1 cellular context compared by ENCODE assay signal in genomic region chrX:151178746-151179145, GRCh38.
TF ChIP-seq lines count a peak whose summit lies in the region.

No MANE protein-coding gene starts in this region.

TF ChIP-seq in SK-N-SH, 30 proteins besides CTCF, POLR2A, EP300 and RAD21 (continued from another document):
- no peak for TF ChIP-seq USF2 (IDR thresholded peaks at IDR 0.05; ENCODE audit: borderline replicate concordance, low read depth, low read length)
